Comparison of ENCODE assay signal across 8 cellular contexts in genomic region chr3:169812124-169812843, GRCh38.
DNase-seq lines count a peak whose midpoint lies in the region; ATAC-seq lines count a peak whose summit lies in the region.

No MANE protein-coding gene starts in this region.

- DNase-seq in NCI-H1694 treated with DMSO at 0.1 percent for 48 hours (lab: John Stamatoyannopoulos, UW) = peak; percentile 39
- DNase-seq in NCI-H1694 (lab: John Stamatoyannopoulos, UW) = no peak
- DNase-seq in NCI-H2081 (lab: John Stamatoyannopoulos, UW) = peak; percentile 71 to 91
- DNase-seq in activated CD4-positive, alpha-beta T cell treated with anti-CD3 and anti-CD28 coated beads, Interleukin-2, amount 50 U/mL, for 1 hour = peak; percentile 34
- peak; percentile 18 for DNase-seq in effector CD8-positive, alpha-beta T cell (lab: John Stamatoyannopoulos, UW)
- DNase-seq in medulla oblongata (ENCODE audit: extremely low spot score) = peak; percentile 61
- DNase-seq in stimulated activated CD4-positive, alpha-beta T cell treated with anti-CD3 and anti-CD28 coated beads, TNF-alpha, amount 100 ng/mL, for 24 hours (ENCODE audit: low read depth in 3 of 3) = peak in 2 of 3 experiments; percentile 14 to 44

- peak; percentile 62 for ATAC-seq in HG02840 (IDR thresholded peaks at IDR 0.05; ENCODE audit: low FRiP score, unreplicated experiment)
